ENCODE assay signal across 16 cellular contexts in the genomic region with DNA sequence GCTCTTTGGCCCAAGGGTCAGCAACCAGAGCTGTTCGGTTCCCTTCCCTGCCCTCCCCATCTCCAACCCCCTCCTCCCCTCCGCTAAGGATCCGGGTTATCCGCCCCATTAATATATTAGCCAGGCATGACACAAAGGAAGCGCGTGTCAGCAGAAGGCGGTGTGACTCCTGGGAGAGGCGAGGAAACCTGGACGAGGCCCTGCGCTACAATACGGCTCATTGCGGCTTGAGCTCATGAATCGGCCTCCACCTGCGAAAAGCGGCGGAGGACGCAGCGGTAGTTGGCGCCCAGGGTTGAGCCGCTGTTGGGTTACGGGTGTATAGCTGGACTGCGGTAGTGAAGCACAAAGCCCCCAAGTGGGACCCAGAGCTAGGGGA. TPM values are rescaled to one million over a fixed set of nuclear protein-coding genes. Genes with fewer than 3 reads are reported as not detected.
A peak's percentile ranks its signal among the peaks of the same experiment; 100 is the strongest.
DNase-seq lines count a peak whose midpoint lies in the region; ATAC-seq and TF ChIP-seq lines count a peak whose summit lies in the region.
"Had no signal": no experiment of that assay in that cellular context is flagged by ENCODE, and none has a peak within 500 bp of the region (broad histone marks: within the 10 kb centered on the region; RNA-seq: fewer than 3 reads in every experiment).

No MANE protein-coding gene starts in this region.

- peak overlapping the region; percentile 31 for H3K27ac Mint-ChIP-seq in stimulated activated naive B cell treated with anti-CD40 and anti-IgM and Interleukin-4, amounts not matched to agents 10 μg/mL and 1 μg/mL and 100 μg/mL, for 72 hours
- no peak overlapping the region for H3K27ac Mint-ChIP-seq in CD8-positive, alpha-beta T cell
- H3K27ac Mint-ChIP-seq: activated T-cell treated with anti-CD3 and anti-CD28 coated beads, Interleukin-2, amount 50 U/mL, for 72 hours; CD8-positive, alpha-beta memory T cell; immature natural killer cell; stimulated activated effector memory CD8-positive, alpha-beta T cell treated with anti-CD3 and anti-CD28 coated beads, Interleukin-12 subunit alpha, Interleukin-12 subunit beta, amount 100 ng/mL, for 72 hours had no signal

- H3K9me3 ChIP-seq in HEK293 (ENCODE audit: control insufficient read depth, insufficient read depth, low read depth, low read length) (no peaks in the 10 kb centered on the region), iPS-18a (ENCODE audit: control insufficient read depth, low read depth, low read length) (no peaks in the 10 kb centered on the region)
- no peaks in the 10 kb centered on the region for H3K9me3 ChIP-seq in CD8-positive, alpha-beta T cell (ENCODE audit: low read length)
- H3K9me3 ChIP-seq: neutrophil, SJCRH30 had no signal

- no peaks in the 10 kb centered on the region for H3K36me3 Mint-ChIP-seq in stimulated activated naive B cell treated with anti-CD40 and anti-IgM and Interleukin-4, amounts not matched to agents 10 μg/mL and 1 μg/mL and 100 μg/mL, for 72 hours
- H3K36me3 Mint-ChIP-seq in CD8-positive, alpha-beta T cell: no peaks in the 10 kb centered on the region
- H3K36me3 Mint-ChIP-seq: CD8-positive, alpha-beta memory T cell; stimulated activated effector memory CD8-positive, alpha-beta T cell treated with anti-CD3 and anti-CD28 coated beads, Interleukin-12 subunit alpha, Interleukin-12 subunit beta, amount 100 ng/mL, for 72 hours had no signal

- DNase-seq in NCI-H69 (lab: John Stamatoyannopoulos, UW) (peak; percentile 42), anterior cingulate cortex (lab: John Stamatoyannopoulos, UW) (no peak), coronary artery (ENCODE audit: low spot score) (no peak)
- no peak for DNase-seq in stimulated activated naive B cell treated with anti-CD40 and anti-IgM and Interleukin-4, amounts not matched to agents 10 μg/mL and 1 μg/mL and 100 μg/mL, for 72 hours
- DNase-seq in CD8-positive, alpha-beta T cell: no peak
- DNase-seq: activated CD4-positive, CD25-positive, alpha-beta regulatory T cell; activated T-cell treated with anti-CD3 and anti-CD28 coated beads, Interleukin-2, amount 50 U/mL, for 72 hours; CD8-positive, alpha-beta memory T cell; immature natural killer cell; NCI-H524 treated with DMSO at 0.1 percent for 48 hours; SJCRH30 had no signal

- POLR2A ChIA-PET in HEK293 (lab: Yijun Ruan, JAX): interaction anchor here (0.5 to 0.6 kb wide), 2 partner anchors 35 to 873 kb away, joined by 3 to 5 read pairs; no protein-coding TSS in a partner anchor
- POLR2A ChIA-PET in CD8-positive, alpha-beta T cell (lab: Charles Lee): no interaction called here

- no peak overlapping the region for H3K9ac ChIP-seq in iPS-18a (ENCODE audit: low read length)
- H3K9ac ChIP-seq: KMS-11 had no signal

- H3K4me1 Mint-ChIP-seq in stimulated activated naive B cell treated with anti-CD40 and anti-IgM and Interleukin-4, amounts not matched to agents 10 μg/mL and 1 μg/mL and 100 μg/mL, for 72 hours: peaks cover 0 to 2% of the 10 kb centered on the region in 2 donors
- no peaks in the 10 kb centered on the region for H3K4me1 Mint-ChIP-seq in CD8-positive, alpha-beta T cell (ENCODE audit: low read depth)
- H3K4me1 Mint-ChIP-seq: CD8-positive, alpha-beta memory T cell; immature natural killer cell; stimulated activated effector memory CD8-positive, alpha-beta T cell treated with anti-CD3 and anti-CD28 coated beads, Interleukin-12 subunit alpha, Interleukin-12 subunit beta, amount 100 ng/mL, for 72 hours had no signal

- peaks cover 100% of the 10 kb centered on the region for H3K27me3 ChIP-seq in iPS-18a (ENCODE audit: control insufficient read depth, insufficient read depth, low read length)
- H3K27me3 ChIP-seq in CD8-positive, alpha-beta T cell (ENCODE audit: insufficient read depth, low read length): peaks cover 6% of the 10 kb centered on the region
- H3K27me3 ChIP-seq: SJCRH30 had no signal

- H3K4me3 ChIP-seq in HEK293 (ENCODE audit: low read depth, low read length): no peak overlapping the region
- peak overlapping the region; percentile 24 for H3K4me3 ChIP-seq in iPS-18a (ENCODE audit: low read length)
- no peak overlapping the region for H3K4me3 ChIP-seq in CD8-positive, alpha-beta T cell (ENCODE audit: low read depth, low read length)
- no peak overlapping the region for H3K4me3 ChIP-seq in coronary artery
- H3K4me3 ChIP-seq: SJCRH30 had no signal

- intact Hi-C loops in CD8-positive, alpha-beta T cell (cut with DNase I, micrococcal nuclease): no loop called here

- CTCF ChIA-PET in HEK293 (lab: Yijun Ruan, JAX): no interaction called here
- CTCF ChIA-PET in CD8-positive, alpha-beta T cell (lab: Charles Lee): no interaction called here

- TF ChIP-seq CTCF in HEK293 (tag by site-specific recombination; IDR thresholded peaks at IDR 0.05) (no peak), coronary artery (IDR thresholded peaks at IDR 0.05) (no peak)
- no peak for TF ChIP-seq CTCF in CD8-positive, alpha-beta T cell (IDR thresholded peaks at IDR 0.05)

- H3K27ac ChIP-seq in HEK293 (ENCODE audit: extremely low read depth, low read depth, low read length): no peak overlapping the region
- H3K27ac ChIP-seq in iPS-18a (ENCODE audit: low read length): no peak overlapping the region
- no peak overlapping the region for H3K27ac ChIP-seq in CD8-positive, alpha-beta T cell (ENCODE audit: low read depth, low read length)
- H3K27ac ChIP-seq in coronary artery: no peak overlapping the region
- H3K27ac ChIP-seq: KMS-11, neutrophil, SJCRH30 had no signal

- H3K4me3 Mint-ChIP-seq in stimulated activated naive B cell treated with anti-CD40 and anti-IgM and Interleukin-4, amounts not matched to agents 10 μg/mL and 1 μg/mL and 100 μg/mL, for 72 hours: no peak overlapping the region
- H3K4me3 Mint-ChIP-seq in CD8-positive, alpha-beta T cell: no peak overlapping the region
- H3K4me3 Mint-ChIP-seq: activated T-cell treated with anti-CD3 and anti-CD28 coated beads, Interleukin-2, amount 50 U/mL, for 72 hours; CD8-positive, alpha-beta memory T cell; immature natural killer cell; stimulated activated effector memory CD8-positive, alpha-beta T cell treated with anti-CD3 and anti-CD28 coated beads, Interleukin-12 subunit alpha, Interleukin-12 subunit beta, amount 100 ng/mL, for 72 hours had no signal

- H3K36me3 ChIP-seq in HEK293 (ENCODE audit: control insufficient read depth in 2 of 2, insufficient read depth in 1 of 2, low read length in 2 of 2) (no peaks in the 10 kb centered on the region), iPS-18a (ENCODE audit: control insufficient read depth, low read depth, low read length) (no peaks in the 10 kb centered on the region)
- no peaks in the 10 kb centered on the region for H3K36me3 ChIP-seq in CD8-positive, alpha-beta T cell (ENCODE audit: insufficient read depth, low read length)
- H3K36me3 ChIP-seq: neutrophil, SJCRH30 had no signal

- peaks cover 35 to 55% of the 10 kb centered on the region in 2 donors for H3K27me3 Mint-ChIP-seq in stimulated activated naive B cell treated with anti-CD40 and anti-IgM and Interleukin-4, amounts not matched to agents 10 μg/mL and 1 μg/mL and 100 μg/mL, for 72 hours
- H3K27me3 Mint-ChIP-seq in CD8-positive, alpha-beta T cell (ENCODE audit: low read depth): peaks cover 51% of the 10 kb centered on the region

- no peak for ATAC-seq in stimulated activated naive B cell treated with anti-CD40 and anti-IgM and Interleukin-4, amounts not matched to agents 10 μg/mL and 1 μg/mL and 100 μg/mL, for 72 hours (replicated peaks)
- ATAC-seq in CD8-positive, alpha-beta T cell: no peak
- ATAC-seq: activated T-cell treated with anti-CD3 and anti-CD28 coated beads, Interleukin-2, amount 50 U/mL, for 72 hours; stimulated activated effector memory CD8-positive, alpha-beta T cell treated with anti-CD3 and anti-CD28 coated beads, Interleukin-12 subunit alpha, Interleukin-12 subunit beta, amount 100 ng/mL, for 72 hours had no signal

- H3K9me3 Mint-ChIP-seq in stimulated activated naive B cell treated with anti-CD40 and anti-IgM and Interleukin-4, amounts not matched to agents 10 μg/mL and 1 μg/mL and 100 μg/mL, for 72 hours: no peaks in the 10 kb centered on the region
- no peaks in the 10 kb centered on the region for H3K9me3 Mint-ChIP-seq in CD8-positive, alpha-beta T cell
- H3K9me3 Mint-ChIP-seq: stimulated activated effector memory CD8-positive, alpha-beta T cell treated with anti-CD3 and anti-CD28 coated beads, Interleukin-12 subunit alpha, Interleukin-12 subunit beta, amount 100 ng/mL, for 72 hours had no signal

- H3K4me1 ChIP-seq in HEK293 (ENCODE audit: control insufficient read depth, insufficient read depth, low read length) (no peaks in the 10 kb centered on the region), iPS-18a (ENCODE audit: control insufficient read depth, low read depth, low read length) (peaks cover 28% of the 10 kb centered on the region)
- H3K4me1 ChIP-seq in CD8-positive, alpha-beta T cell (ENCODE audit: insufficient read depth, low read length): no peaks in the 10 kb centered on the region
- H3K4me1 ChIP-seq: SJCRH30 had no signal

TF ChIP-seq in HEK293, 187 proteins besides CTCF, POLR2A, EP300 and RAD21:
- TF ChIP-seq ZNF202 (tag by site-specific recombination; IDR thresholded peaks at IDR 0.05; ENCODE audit: borderline replicate concordance) (peak; percentile 95), ZNF707 (tag by site-specific recombination; IDR thresholded peaks at IDR 0.05) (no peak)

RNA-seq across cellular contexts. Expression of a gene that starts 10.0 kb away (rescaled TPM):
- total RNA-seq in CD8-positive, alpha-beta T cell: not detected

RNA-seq across cellular contexts. Expression of a gene that starts 10.3 kb away (rescaled TPM):
- total RNA-seq in CD8-positive, alpha-beta T cell: not detected
- total RNA-seq: activated T-cell treated with anti-CD3 and anti-CD28 coated beads, Interleukin-2, amount 50 U/mL, for 72 hours; CD8-positive, alpha-beta memory T cell had no signal
